In the genomic region with DNA sequence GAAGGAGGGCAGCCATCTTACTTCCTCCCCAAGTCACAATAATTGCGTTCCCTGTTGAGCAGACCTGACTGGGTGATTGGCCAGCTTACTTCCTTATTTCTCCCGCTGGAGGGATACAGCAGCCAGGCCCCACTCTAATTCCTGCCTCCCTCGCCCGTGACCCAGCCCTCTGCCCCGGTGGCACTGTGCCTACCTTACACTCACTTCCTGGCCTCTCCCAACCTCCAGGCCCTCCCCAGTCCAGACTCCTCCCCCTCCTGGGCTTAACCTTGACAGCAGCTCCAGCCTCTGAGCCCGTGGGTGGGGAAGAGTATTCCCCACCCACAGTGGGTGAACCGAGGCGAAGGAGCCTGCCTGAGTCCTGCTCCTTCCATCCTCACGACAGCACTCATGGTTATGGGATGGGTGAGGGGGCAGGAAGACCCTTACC, we compare ENCODE assay signal across 9 cellular contexts. TPM values are rescaled to one million over a fixed set of nuclear protein-coding genes. Genes with fewer than 3 reads are reported as not detected.
DNase-seq lines count a peak whose midpoint lies in the region; ATAC-seq and TF ChIP-seq lines count a peak whose summit lies in the region.
"Had no signal": no experiment of that assay in that cellular context is flagged by ENCODE, and none has a peak within 500 bp of the region (broad histone marks: within the 10 kb centered on the region; RNA-seq: fewer than 3 reads in every experiment).

No MANE protein-coding gene starts in this region.

- intact Hi-C loops in mammary epithelial cell (cut with micrococcal nuclease) (loop anchor here (10.0 kb wide), 1 partner anchor 302 kb away; the partner anchor contains the start of genes B3GALT4, RPS18 and VPS52), natural killer cell (cut with micrococcal nuclease) (loop anchor here (10.0 kb wide), 2 partner anchors 122 to 232 kb away; partner anchors contain the start of gene ZBTB9), Caco-2 (cut with micrococcal nuclease; ENCODE audit: unreplicated experiment) (no loop called here)

- H3K36me3 Mint-ChIP-seq in natural killer cell (no peaks in the 10 kb centered on the region), Caco-2 (ENCODE audit: insufficient read depth, unreplicated experiment) (peaks cover 8% of the 10 kb centered on the region)

- peak overlapping the region; percentile 58 for H2AFZ ChIP-seq in mammary epithelial cell (ENCODE audit: low read depth, low read length)

- H3K27me3 ChIP-seq in mammary epithelial cell (ENCODE audit: insufficient read depth, low read length) (no peaks in the 10 kb centered on the region), Caco-2 (replicated peaks; ENCODE audit: control insufficient read depth, insufficient read depth, low read length) (no peaks in the 10 kb centered on the region)

- WGBS in mammary epithelial cell (ENCODE audit: low coverage, missing lambda C conversion rate): 35% methylated on average over 5 of the region's 9 CpGs

- H3K27ac Mint-ChIP-seq in natural killer cell (peak overlapping the region; percentile 45 to 99), Caco-2 (ENCODE audit: unreplicated experiment) (no peak overlapping the region)

- H3K9me3 ChIP-seq in mammary epithelial cell (replicated peaks; ENCODE audit: insufficient read depth, low read length) (no peaks in the 10 kb centered on the region), Caco-2 (no peaks in the 10 kb centered on the region)

- H3K27me3 Mint-ChIP-seq in natural killer cell (ENCODE audit: low read depth in 2 of 2) (no peaks in the 10 kb centered on the region), Caco-2 (ENCODE audit: insufficient read depth, unreplicated experiment) (no peaks in the 10 kb centered on the region)

- BruUV-seq in mammary epithelial cell (replicated peaks; lab: Mats Ljungman, UMichigan) (no TSS peak), Caco-2 (replicated peaks; lab: Mats Ljungman, UMichigan) (no TSS peak)

- TF ChIP-seq CTCF in mammary epithelial cell (conservative IDR thresholded peaks at IDR 0.05 in 1 of 2, IDR thresholded peaks at IDR 0.05 in 1 of 2; ENCODE audit: extremely low read depth in 1 of 2, insufficient read depth in 1 of 2, low read depth in 1 of 2, low read length in 2 of 2) (no peak), natural killer cell (IDR thresholded peaks at IDR 0.05) (no peak), Caco-2 (IDR thresholded peaks at IDR 0.05; ENCODE audit: insufficient read depth in 1 of 2, low read depth in 1 of 2, low read length in 1 of 2, severe bottlenecking in 1 of 2, unreplicated experiment in 1 of 2) (no peak)

- H3K4me3 ChIP-seq in mammary epithelial cell (replicated peaks in 1 of 3; ENCODE audit: insufficient read depth in 1 of 3, low read depth in 2 of 3, low read length in 3 of 3) (no peak overlapping the region), Caco-2 (ENCODE audit: low read depth, low read length) (no peak overlapping the region)

- H3K4me3 Mint-ChIP-seq in natural killer cell: peak overlapping the region; percentile 13
- no peak overlapping the region for H3K4me3 Mint-ChIP-seq in Caco-2 (ENCODE audit: unreplicated experiment)

- ATAC-seq in natural killer cell (no peak), GM19035 (IDR thresholded peaks at IDR 0.05; ENCODE audit: unreplicated experiment) (no peak), GM18909 (IDR thresholded peaks at IDR 0.05; ENCODE audit: poor library complexity, unreplicated experiment) (no peak), GM21619 (IDR thresholded peaks at IDR 0.05; ENCODE audit: unreplicated experiment) (no peak)

- H3K9me3 Mint-ChIP-seq in natural killer cell: no peaks in the 10 kb centered on the region
- H3K9me3 Mint-ChIP-seq in Caco-2 (ENCODE audit: unreplicated experiment): no peaks in the 10 kb centered on the region

- H3K4me1 ChIP-seq in mammary epithelial cell (ENCODE audit: insufficient read depth, low read length): peaks cover 28% of the 10 kb centered on the region
- H3K4me1 ChIP-seq in Caco-2: peaks cover 10% of the 10 kb centered on the region

- peak overlapping the region; percentile 42 for H3K27ac ChIP-seq in mammary epithelial cell (ENCODE audit: insufficient read depth, low read depth, low read length)
- H3K27ac ChIP-seq: KMS-11 had no signal

- CTCF ChIA-PET in mammary epithelial cell (lab: Charles Lee; ENCODE audit: low non-redundant PET): interaction anchor here (0.5 kb wide), 1 partner anchor 124 kb away, joined by 11 read pairs; no protein-coding TSS in a partner anchor
- CTCF ChIA-PET in Caco-2 (lab: Charles Lee): interaction anchor here (0.6 kb wide), 1 partner anchor 239 kb away, joined by 5 read pairs; no protein-coding TSS in a partner anchor

- H3K4me2 ChIP-seq in mammary epithelial cell (ENCODE audit: insufficient read depth, low read depth, low read length): peak overlapping the region; percentile 90
- H3K4me2 ChIP-seq: KMS-11 had no signal

- H3K36me3 ChIP-seq in mammary epithelial cell (ENCODE audit: insufficient read depth, low read length) (peaks cover 23% of the 10 kb centered on the region), Caco-2 (ENCODE audit: control insufficient read depth, insufficient read depth, low read length) (peaks cover 2% of the 10 kb centered on the region; the same call in 1 of the 2 replicates)

- H3K4me1 Mint-ChIP-seq in natural killer cell (peaks cover 14 to 35% of the 10 kb centered on the region in 2 donors), Caco-2 (ENCODE audit: low read depth, unreplicated experiment) (no peaks in the 10 kb centered on the region)

- in situ Hi-C loops in mammary epithelial cell (cut with MboI; ENCODE audit: low sequenced_read_pairs in 2 of 2): loop anchor here in 1 of 2 donors (25.0 kb wide), 1 partner anchor 585 kb away; no protein-coding TSS in a partner anchor

- dilution Hi-C loops in mammary epithelial cell (cut with HindIII; ENCODE audit: low sequenced_read_pairs): no loop called here

- POLR2A ChIA-PET in Caco-2 (lab: Charles Lee): no interaction called here

- DNase-seq in COLO829 (ENCODE audit: low spot score): peak; percentile 61
- DNase-seq in NOMO-1 treated with dmso at 0.1 percent for 144 hours (lab: John Stamatoyannopoulos, UW; ENCODE audit: unreplicated experiment): peak; percentile 34
- DNase-seq in mammary epithelial cell: peak; percentile 27
- DNase-seq in natural killer cell: no peak
- no peak for DNase-seq in Caco-2

- no peaks in the 10 kb centered on the region for H4K20me1 ChIP-seq in mammary epithelial cell (ENCODE audit: insufficient read depth, low read length)

- H3K9ac ChIP-seq in mammary epithelial cell (ENCODE audit: insufficient read depth, low read length): no peak overlapping the region
- H3K9ac ChIP-seq: KMS-11 had no signal

- peaks cover 53% of the 10 kb centered on the region for H3K79me2 ChIP-seq in mammary epithelial cell (ENCODE audit: insufficient read depth, low read length)

RNA-seq across cellular contexts. Expression of gene BAK1, which starts 3.0 kb away (rescaled TPM):
- 10 to 100 TPM; 41.0 to 70.6 TPM for total RNA-seq in mammary epithelial cell
- polyA plus RNA-seq in mammary epithelial cell: 62.0 TPM
- polyA minus RNA-seq in mammary epithelial cell: 81.7 TPM
- total RNA-seq in natural killer cell: 10 to 100 TPM; 36.3 to 49.8 (median 40.7) TPM
- 28.5 and 29.4 TPM in 2 replicates for total RNA-seq in Caco-2 (2022)

RNA-seq across cellular contexts. Expression of gene ITPR3, which starts 44.0 kb away (rescaled TPM):
- total RNA-seq in mammary epithelial cell (100 to 1,000 TPM; 125 to 155 TPM), natural killer cell (10 to 100 TPM; 45.5 to 66.7 (median 46.0) TPM), Caco-2 (2022) (42.1 and 50.5 TPM in 2 replicates)
- 106 TPM for polyA plus RNA-seq in mammary epithelial cell
- polyA minus RNA-seq in mammary epithelial cell: 270 TPM

Comparison
In these comparisons a context has a peak if more than half of its experiments do, and no peak if none do; other contexts are left out.
1. DNase-seq: peak in COLO829 (single experiment), NOMO-1 treated with dmso at 0.1 percent for 144 hours (single experiment) and mammary epithelial cell (single experiment); none in natural killer cell (single experiment) and Caco-2 (0 of 2).